In genomic region chr19:5654931-5655330, GRCh38 we compare ENCODE assay signal across 20 cellular contexts.
"Had no signal": no experiment of that assay in that cellular context is flagged by ENCODE, and none has a peak within 500 bp of the region (broad histone marks: within the 10 kb centered on the region; RNA-seq: fewer than 3 reads in every experiment).

No MANE protein-coding gene starts in this region.

- DNase-seq: effector CD4-positive, alpha-beta T cell; gastrocnemius medialis; heart right ventricle; hypothalamus; islet precursor cell; midbrain; occipital lobe; psoas muscle; retina; stimulated activated CD4-positive, alpha-beta T cell treated with anti-CD3 and anti-CD28 coated beads, Interleukin-12 subunit alpha, Interleukin-12 subunit beta, amount 100 ng/mL, for 4 hours; stimulated activated naive CD4-positive, alpha-beta T cell treated with Interleukin-2 at 50 U/mL for 16 hours; trophoblast cell had no signal

- H3K4me3 ChIP-seq: coronary artery, esophagus muscularis mucosa, gastrocnemius medialis, heart right ventricle, pancreas, psoas muscle, skin epidermis had no signal

- H3K27me3 ChIP-seq: esophagus muscularis mucosa, gastrocnemius medialis, heart right ventricle, pancreas had no signal

- H3K4me1 ChIP-seq: esophagus muscularis mucosa, gastrocnemius medialis, heart right ventricle, pancreas, psoas muscle had no signal

- H3K9me3 ChIP-seq: esophagus muscularis mucosa, gastrocnemius medialis, heart right ventricle, pancreas, psoas muscle had no signal

- ATAC-seq: gastrocnemius medialis; heart right ventricle; left lobe of liver; natural killer cell treated with Interleukin-12 subunit alpha and Interleukin-12 subunit beta and Interleukin-15 and Interleukin-18, amount 100 ng/mL, for 72 hours; sciatic nerve had no signal

- H3K27ac ChIP-seq: coronary artery, epithelial cell of prostate, esophagus muscularis mucosa, gastrocnemius medialis, heart right ventricle, pancreas, psoas muscle, skin epidermis had no signal
